ENCODE assay signal across 26 cellular contexts in genomic region chr12:3968523-3968922, GRCh38.
"Had no signal": no experiment of that assay in that cellular context is flagged by ENCODE, and none has a peak within 500 bp of the region (broad histone marks: within the 10 kb centered on the region; RNA-seq: fewer than 3 reads in every experiment).

No MANE protein-coding gene starts in this region.

- H3K27me3 ChIP-seq: hepatocyte, neural progenitor cell, right atrium auricular region, testis, upper lobe of left lung had no signal

- H3K36me3 ChIP-seq: esophagus muscularis mucosa, gastroesophageal sphincter, heart left ventricle, lower lobe of right lung, neural progenitor cell, prostate gland, right atrium auricular region, tibial artery, upper lobe of left lung had no signal

- H3K9ac ChIP-seq: neural progenitor cell had no signal

- H3K27me3 Mint-ChIP-seq: naive thymus-derived CD4-positive, alpha-beta T cell had no signal

- H3K4me1 ChIP-seq: esophagus muscularis mucosa, foreskin keratinocyte, gastroesophageal sphincter, lower lobe of right lung, prostate gland, right atrium auricular region, testis, tibial artery, upper lobe of left lung had no signal

- H3K4me2 ChIP-seq: neural progenitor cell had no signal

- DNase-seq: effector CD8-positive, alpha-beta T cell; foreskin keratinocyte; heart left ventricle; kidney glomerular epithelial cell; left colon; left ventricle myocardium superior; lower lobe of right lung; midbrain; naive thymus-derived CD4-positive, alpha-beta T cell; stimulated activated CD4-positive, alpha-beta T cell treated with anti-CD3 and anti-CD28 coated beads, Interleukin-2, amount 100 ng/mL, for 24 hours; stimulated activated CD4-positive, alpha-beta T cell treated with anti-CD3 and anti-CD28 coated beads, Interleukin-4, amount 100 ng/mL, for 24 hours; stimulated activated naive CD8-positive, alpha-beta T cell treated with anti-CD3 and anti-CD28 coated beads, Interleukin-15, Interleukin-2, amounts not matched to agents 100 U/mL and 50 U/mL, for 24 hours; substantia nigra; testis; tibial artery; upper lobe of left lung had no signal

- H3K9me3 Mint-ChIP-seq: dendritic cell treated with granulocyte-macrophage colony-stimulating factor and Interleukin-4, amounts not matched to agents 40 ng/mL and 50 ng/mL, for 4 days; nephron had no signal

- H3K4me3 Mint-ChIP-seq: dendritic cell treated with granulocyte-macrophage colony-stimulating factor and Interleukin-4, amounts not matched to agents 40 ng/mL and 50 ng/mL, for 4 days; naive thymus-derived CD4-positive, alpha-beta T cell; nephron; neural progenitor cell; stimulated activated effector memory CD8-positive, alpha-beta T cell treated with anti-CD3 and anti-CD28 coated beads, Interleukin-12 subunit alpha, Interleukin-12 subunit beta, amount 100 ng/mL, for 72 hours had no signal

- H2AFZ ChIP-seq: hepatocyte, neural progenitor cell had no signal

- H3K36me3 Mint-ChIP-seq: neural progenitor cell; stimulated activated effector memory CD8-positive, alpha-beta T cell treated with anti-CD3 and anti-CD28 coated beads, Interleukin-12 subunit alpha, Interleukin-12 subunit beta, amount 100 ng/mL, for 72 hours had no signal

- H3K27ac Mint-ChIP-seq: dendritic cell treated with granulocyte-macrophage colony-stimulating factor and Interleukin-4, amounts not matched to agents 40 ng/mL and 50 ng/mL, for 4 days; nephron; neural progenitor cell; stimulated activated effector memory CD8-positive, alpha-beta T cell treated with anti-CD3 and anti-CD28 coated beads, Interleukin-12 subunit alpha, Interleukin-12 subunit beta, amount 100 ng/mL, for 72 hours had no signal

- H3K79me2 ChIP-seq: hepatocyte had no signal

- H3K27ac ChIP-seq: esophagus muscularis mucosa, foreskin keratinocyte, gastroesophageal sphincter, heart left ventricle, lower lobe of right lung, neural progenitor cell, prostate gland, right atrium auricular region, testis, tibial artery, upper lobe of left lung had no signal

- H3K9me3 ChIP-seq: esophagus muscularis mucosa, gastroesophageal sphincter, heart left ventricle, lower lobe of right lung, prostate gland, right atrium auricular region, testis, tibial artery, upper lobe of left lung had no signal

- ATAC-seq: foreskin keratinocyte; gastroesophageal sphincter; heart left ventricle; left ventricle myocardium superior; lower lobe of right lung; naive thymus-derived CD4-positive, alpha-beta T cell; sciatic nerve; stimulated activated naive CD8-positive, alpha-beta T cell treated with anti-CD3 and anti-CD28 coated beads, Interleukin-15, Interleukin-2, amounts not matched to agents 100 U/mL and 50 U/mL, for 24 hours had no signal

- H3K4me3 ChIP-seq: esophagus muscularis mucosa, gastroesophageal sphincter, heart left ventricle, hepatocyte, lower lobe of right lung, neural progenitor cell, prostate gland, right atrium auricular region, testis, tibial artery, upper lobe of left lung had no signal
